Comparison of ENCODE assay signal across 24 cellular contexts in genomic region chr11:31449040-31449439, GRCh38.
"Had no signal": no experiment of that assay in that cellular context is flagged by ENCODE, and none has a peak within 500 bp of the region (broad histone marks: within the 10 kb centered on the region; RNA-seq: fewer than 3 reads in every experiment).

No MANE protein-coding gene starts in this region.

- H2AFZ ChIP-seq: parathyroid adenoma had no signal

- ATAC-seq: effector memory CD8-positive, alpha-beta T cell; gastroesophageal sphincter; left cardiac atrium; lower lobe of right lung; psoas muscle; sciatic nerve; stimulated activated naive B cell treated with anti-CD40 and anti-IgM and Interleukin-4, amounts not matched to agents 10 μg/mL and 1 μg/mL and 100 μg/mL, for 72 hours; stimulated activated naive CD8-positive, alpha-beta T cell treated with anti-CD3 and anti-CD28 coated beads, Interleukin-15, amount 100 ng/mL, for 72 hours; upper lobe of right lung had no signal

- H3K9ac ChIP-seq: parathyroid adenoma had no signal

- H3K4me1 ChIP-seq: esophagus squamous epithelium, gastroesophageal sphincter, left ventricle myocardium inferior, lower lobe of right lung, parathyroid adenoma, psoas muscle, spleen, testis, tibial nerve, upper lobe of right lung had no signal

- H3K9me3 ChIP-seq: esophagus squamous epithelium, gastroesophageal sphincter, left ventricle myocardium inferior, lower lobe of right lung, psoas muscle, spleen, testis, tibial nerve, upper lobe of right lung had no signal

- H3K27me3 ChIP-seq: esophagus squamous epithelium, gastroesophageal sphincter, spleen, testis, tibial nerve, upper lobe of right lung had no signal

- DNase-seq: effector memory CD8-positive, alpha-beta T cell; esophagus squamous epithelium; foreskin fibroblast; glutamatergic neuron; immature natural killer cell; kidney; left cardiac atrium; left ventricle myocardium inferior; lower lobe of right lung; naive B cell; occipital lobe; psoas muscle; spleen; stimulated activated CD4-positive, alpha-beta T cell treated with anti-CD3 and anti-CD28 coated beads, Interleukin-15, amount 100 ng/mL, for 24 hours; stimulated activated CD4-positive, alpha-beta T cell treated with anti-CD3 and anti-CD28 coated beads, Interleukin-1b, Interleukin-23, amount 100 ng/mL, for 48 hours; stimulated activated CD4-positive, alpha-beta T cell treated with anti-CD3 and anti-CD28 coated beads, Interleukin-4, amount 100 ng/mL, for 24 hours; stimulated activated naive B cell treated with anti-CD40 and anti-IgM and Interleukin-4, amounts not matched to agents 10 μg/mL and 1 μg/mL and 100 μg/mL, for 72 hours; stimulated activated naive CD8-positive, alpha-beta T cell treated with anti-CD3 and anti-CD28 coated beads, Interleukin-15, amount 100 ng/mL, for 72 hours; testis; upper lobe of right lung had no signal

- H3K4me3 ChIP-seq: esophagus squamous epithelium, gastroesophageal sphincter, left ventricle myocardium inferior, lower lobe of right lung, psoas muscle, spleen, testis, tibial nerve, upper lobe of right lung had no signal

- H3K27ac ChIP-seq: esophagus squamous epithelium, gastroesophageal sphincter, left ventricle myocardium inferior, lower lobe of right lung, parathyroid adenoma, psoas muscle, spleen, testis, tibial nerve, upper lobe of right lung had no signal
